Comparison of ENCODE assay signal across 1 cellular context in the genomic region with DNA sequence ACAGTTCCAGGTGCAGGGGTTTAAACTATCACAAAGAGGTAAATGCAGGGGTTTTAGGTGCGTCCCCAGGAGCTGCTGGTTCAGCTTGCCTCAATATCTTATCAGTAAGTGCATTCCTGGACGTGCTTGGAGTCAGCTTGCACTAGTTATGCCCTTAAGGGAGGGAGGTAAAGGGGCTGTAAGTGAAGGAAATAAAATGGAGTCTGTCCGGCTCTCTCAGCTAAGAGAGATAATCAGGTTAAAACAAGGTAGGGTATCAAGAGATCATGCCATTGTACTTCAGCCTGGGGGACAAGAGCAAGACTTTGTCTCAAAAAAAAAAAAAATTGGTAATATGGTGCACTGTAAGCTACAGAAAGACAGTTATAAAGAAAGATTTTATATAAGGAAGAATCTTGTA.
TF ChIP-seq lines count a peak whose summit lies in the region.

No MANE protein-coding gene starts in this region.

TF ChIP-seq in K562, 482 proteins besides CTCF, POLR2A, EP300 and RAD21 (continued from another document and continues in another):
- TF ChIP-seq TSHZ1 (CRISPR knock-in tag; IDR thresholded peaks at IDR 0.05) (0 out of 2 replicates have a peak, but pooled peaks have one; percentile 58), PTTG1 (tag; IDR thresholded peaks at IDR 0.05; ENCODE audit: low read depth) (peak; percentile 79), GATAD2A (IDR thresholded peaks at IDR 0.05) (0 out of 2 replicates have a peak, but pooled peaks have one; percentile 18), ZNF75A (CRISPR knock-in tag; IDR thresholded peaks at IDR 0.05) (no peak), RBM14 (IDR thresholded peaks at IDR 0.05; ENCODE audit: borderline replicate concordance, insufficient read depth, low read depth, low read length) (no peak), ZNF644 (tag; IDR thresholded peaks at IDR 0.05; ENCODE audit: low read depth) (no peak), CXXC5 (CRISPR knock-in tag; IDR thresholded peaks at IDR 0.05) (peak; percentile 87), AFF1 (IDR thresholded peaks at IDR 0.05; ENCODE audit: low read depth in 1 of 2, partially characterized antibody in 2 of 2) (no peak), RFX5 (IDR thresholded peaks at IDR 0.05; ENCODE audit: low read depth, low read length) (no peak), ZNF121 (CRISPR knock-in tag; conservative IDR thresholded peaks at IDR 0.05) (no peak), SMAD4 (CRISPR knock-in tag; conservative IDR thresholded peaks at IDR 0.05) (peak; percentile 86), NRF1 (conservative IDR thresholded peaks at IDR 0.05 in 1 of 2, IDR thresholded peaks at IDR 0.05 in 1 of 2) (no peak), SMARCA5 (IDR thresholded peaks at IDR 0.05) (no peak), POLR2G (IDR thresholded peaks at IDR 0.05; ENCODE audit: low read depth, low read length) (no peak), CREB3 (tag; conservative IDR thresholded peaks at IDR 0.05; ENCODE audit: low read depth) (peak; percentile 76), GTF2A2 (tag; IDR thresholded peaks at IDR 0.05) (peak; percentile 54; the same call in 1 of the 2 replicates), JUN (IDR thresholded peaks at IDR 0.05; ENCODE audit: borderline replicate concordance, low read depth, low read length) (no peak), JUN (CRISPR knock-in tag; IDR thresholded peaks at IDR 0.05; ENCODE audit: borderline replicate concordance) (no peak), DDX20 (tag; IDR thresholded peaks at IDR 0.05; ENCODE audit: low read depth) (0 out of 2 replicates have a peak, but pooled peaks have one; percentile 42), ZNF740 (CRISPR knock-in tag; IDR thresholded peaks at IDR 0.05) (no peak), ZNF740 (tag; IDR thresholded peaks at IDR 0.05) (peak in 1 of 2 experiments; percentile 89; a peak in 2 of 4 replicates), MECOM (CRISPR knock-in tag; IDR thresholded peaks at IDR 0.05) (peak; percentile 82; the same call in 1 of the 2 replicates), HINFP (tag; conservative IDR thresholded peaks at IDR 0.05; ENCODE audit: low read depth) (0 out of 2 replicates have a peak, but pooled peaks have one; percentile 29), FOXK2 (conservative IDR thresholded peaks at IDR 0.05 in 1 of 2, IDR thresholded peaks at IDR 0.05 in 1 of 2; ENCODE audit: low read depth in 2 of 2) (no peak)
- TF ChIP-seq, protein P1, sequence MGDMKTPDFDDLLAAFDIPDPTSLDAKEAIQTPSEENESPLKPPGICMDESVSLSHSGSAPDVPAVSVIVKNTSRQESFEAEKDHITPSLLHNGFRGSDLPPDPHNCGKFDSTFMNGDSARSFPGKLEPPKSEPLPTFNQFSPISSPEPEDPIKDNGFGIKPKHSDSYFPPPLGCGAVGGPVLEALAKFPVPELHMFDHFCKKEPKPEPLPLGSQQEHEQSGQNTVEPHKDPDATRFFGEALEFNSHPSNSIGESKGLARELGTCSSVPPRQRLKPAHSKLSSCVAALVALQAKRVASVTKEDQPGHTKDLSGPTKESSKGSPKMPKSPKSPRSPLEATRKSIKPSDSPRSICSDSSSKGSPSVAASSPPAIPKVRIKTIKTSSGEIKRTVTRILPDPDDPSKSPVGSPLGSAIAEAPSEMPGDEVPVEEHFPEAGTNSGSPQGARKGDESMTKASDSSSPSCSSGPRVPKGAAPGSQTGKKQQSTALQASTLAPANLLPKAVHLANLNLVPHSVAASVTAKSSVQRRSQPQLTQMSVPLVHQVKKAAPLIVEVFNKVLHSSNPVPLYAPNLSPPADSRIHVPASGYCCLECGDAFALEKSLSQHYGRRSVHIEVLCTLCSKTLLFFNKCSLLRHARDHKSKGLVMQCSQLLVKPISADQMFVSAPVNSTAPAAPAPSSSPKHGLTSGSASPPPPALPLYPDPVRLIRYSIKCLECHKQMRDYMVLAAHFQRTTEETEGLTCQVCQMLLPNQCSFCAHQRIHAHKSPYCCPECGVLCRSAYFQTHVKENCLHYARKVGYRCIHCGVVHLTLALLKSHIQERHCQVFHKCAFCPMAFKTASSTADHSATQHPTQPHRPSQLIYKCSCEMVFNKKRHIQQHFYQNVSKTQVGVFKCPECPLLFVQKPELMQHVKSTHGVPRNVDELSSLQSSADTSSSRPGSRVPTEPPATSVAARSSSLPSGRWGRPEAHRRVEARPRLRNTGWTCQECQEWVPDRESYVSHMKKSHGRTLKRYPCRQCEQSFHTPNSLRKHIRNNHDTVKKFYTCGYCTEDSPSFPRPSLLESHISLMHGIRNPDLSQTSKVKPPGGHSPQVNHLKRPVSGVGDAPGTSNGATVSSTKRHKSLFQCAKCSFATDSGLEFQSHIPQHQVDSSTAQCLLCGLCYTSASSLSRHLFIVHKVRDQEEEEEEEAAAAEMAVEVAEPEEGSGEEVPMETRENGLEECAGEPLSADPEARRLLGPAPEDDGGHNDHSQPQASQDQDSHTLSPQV (IDR thresholded peaks at IDR 0.05) = peak; percentile 96
- TF ChIP-seq, protein P2, sequence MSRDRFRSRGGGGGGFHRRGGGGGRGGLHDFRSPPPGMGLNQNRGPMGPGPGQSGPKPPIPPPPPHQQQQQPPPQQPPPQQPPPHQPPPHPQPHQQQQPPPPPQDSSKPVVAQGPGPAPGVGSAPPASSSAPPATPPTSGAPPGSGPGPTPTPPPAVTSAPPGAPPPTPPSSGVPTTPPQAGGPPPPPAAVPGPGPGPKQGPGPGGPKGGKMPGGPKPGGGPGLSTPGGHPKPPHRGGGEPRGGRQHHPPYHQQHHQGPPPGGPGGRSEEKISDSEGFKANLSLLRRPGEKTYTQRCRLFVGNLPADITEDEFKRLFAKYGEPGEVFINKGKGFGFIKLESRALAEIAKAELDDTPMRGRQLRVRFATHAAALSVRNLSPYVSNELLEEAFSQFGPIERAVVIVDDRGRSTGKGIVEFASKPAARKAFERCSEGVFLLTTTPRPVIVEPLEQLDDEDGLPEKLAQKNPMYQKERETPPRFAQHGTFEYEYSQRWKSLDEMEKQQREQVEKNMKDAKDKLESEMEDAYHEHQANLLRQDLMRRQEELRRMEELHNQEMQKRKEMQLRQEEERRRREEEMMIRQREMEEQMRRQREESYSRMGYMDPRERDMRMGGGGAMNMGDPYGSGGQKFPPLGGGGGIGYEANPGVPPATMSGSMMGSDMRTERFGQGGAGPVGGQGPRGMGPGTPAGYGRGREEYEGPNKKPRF (IDR thresholded peaks at IDR 0.05; ENCODE audit: low read depth, low read length) = no peak
- TF ChIP-seq, protein P3, sequence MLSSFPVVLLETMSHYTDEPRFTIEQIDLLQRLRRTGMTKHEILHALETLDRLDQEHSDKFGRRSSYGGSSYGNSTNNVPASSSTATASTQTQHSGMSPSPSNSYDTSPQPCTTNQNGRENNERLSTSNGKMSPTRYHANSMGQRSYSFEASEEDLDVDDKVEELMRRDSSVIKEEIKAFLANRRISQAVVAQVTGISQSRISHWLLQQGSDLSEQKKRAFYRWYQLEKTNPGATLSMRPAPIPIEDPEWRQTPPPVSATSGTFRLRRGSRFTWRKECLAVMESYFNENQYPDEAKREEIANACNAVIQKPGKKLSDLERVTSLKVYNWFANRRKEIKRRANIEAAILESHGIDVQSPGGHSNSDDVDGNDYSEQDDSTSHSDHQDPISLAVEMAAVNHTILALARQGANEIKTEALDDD (IDR thresholded peaks at IDR 0.05) = no peak
- TF ChIP-seq, protein P4, sequence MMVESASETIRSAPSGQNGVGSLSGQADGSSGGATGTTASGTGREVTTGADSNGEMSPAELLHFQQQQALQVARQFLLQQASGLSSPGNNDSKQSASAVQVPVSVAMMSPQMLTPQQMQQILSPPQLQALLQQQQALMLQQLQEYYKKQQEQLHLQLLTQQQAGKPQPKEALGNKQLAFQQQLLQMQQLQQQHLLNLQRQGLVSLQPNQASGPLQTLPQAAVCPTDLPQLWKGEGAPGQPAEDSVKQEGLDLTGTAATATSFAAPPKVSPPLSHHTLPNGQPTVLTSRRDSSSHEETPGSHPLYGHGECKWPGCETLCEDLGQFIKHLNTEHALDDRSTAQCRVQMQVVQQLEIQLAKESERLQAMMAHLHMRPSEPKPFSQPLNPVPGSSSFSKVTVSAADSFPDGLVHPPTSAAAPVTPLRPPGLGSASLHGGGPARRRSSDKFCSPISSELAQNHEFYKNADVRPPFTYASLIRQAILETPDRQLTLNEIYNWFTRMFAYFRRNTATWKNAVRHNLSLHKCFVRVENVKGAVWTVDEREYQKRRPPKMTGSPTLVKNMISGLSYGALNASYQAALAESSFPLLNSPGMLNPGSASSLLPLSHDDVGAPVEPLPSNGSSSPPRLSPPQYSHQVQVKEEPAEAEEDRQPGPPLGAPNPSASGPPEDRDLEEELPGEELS (CRISPR knock-in tag; IDR thresholded peaks at IDR 0.05; ENCODE audit: borderline replicate concordance) = no peak
- TF ChIP-seq, protein P5, sequence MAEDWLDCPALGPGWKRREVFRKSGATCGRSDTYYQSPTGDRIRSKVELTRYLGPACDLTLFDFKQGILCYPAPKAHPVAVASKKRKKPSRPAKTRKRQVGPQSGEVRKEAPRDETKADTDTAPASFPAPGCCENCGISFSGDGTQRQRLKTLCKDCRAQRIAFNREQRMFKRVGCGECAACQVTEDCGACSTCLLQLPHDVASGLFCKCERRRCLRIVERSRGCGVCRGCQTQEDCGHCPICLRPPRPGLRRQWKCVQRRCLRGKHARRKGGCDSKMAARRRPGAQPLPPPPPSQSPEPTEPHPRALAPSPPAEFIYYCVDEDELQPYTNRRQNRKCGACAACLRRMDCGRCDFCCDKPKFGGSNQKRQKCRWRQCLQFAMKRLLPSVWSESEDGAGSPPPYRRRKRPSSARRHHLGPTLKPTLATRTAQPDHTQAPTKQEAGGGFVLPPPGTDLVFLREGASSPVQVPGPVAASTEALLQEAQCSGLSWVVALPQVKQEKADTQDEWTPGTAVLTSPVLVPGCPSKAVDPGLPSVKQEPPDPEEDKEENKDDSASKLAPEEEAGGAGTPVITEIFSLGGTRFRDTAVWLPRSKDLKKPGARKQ (CRISPR knock-in tag; IDR thresholded peaks at IDR 0.05) = no peak
